Comparison of ENCODE assay signal across 8 cellular contexts in the genomic region with DNA sequence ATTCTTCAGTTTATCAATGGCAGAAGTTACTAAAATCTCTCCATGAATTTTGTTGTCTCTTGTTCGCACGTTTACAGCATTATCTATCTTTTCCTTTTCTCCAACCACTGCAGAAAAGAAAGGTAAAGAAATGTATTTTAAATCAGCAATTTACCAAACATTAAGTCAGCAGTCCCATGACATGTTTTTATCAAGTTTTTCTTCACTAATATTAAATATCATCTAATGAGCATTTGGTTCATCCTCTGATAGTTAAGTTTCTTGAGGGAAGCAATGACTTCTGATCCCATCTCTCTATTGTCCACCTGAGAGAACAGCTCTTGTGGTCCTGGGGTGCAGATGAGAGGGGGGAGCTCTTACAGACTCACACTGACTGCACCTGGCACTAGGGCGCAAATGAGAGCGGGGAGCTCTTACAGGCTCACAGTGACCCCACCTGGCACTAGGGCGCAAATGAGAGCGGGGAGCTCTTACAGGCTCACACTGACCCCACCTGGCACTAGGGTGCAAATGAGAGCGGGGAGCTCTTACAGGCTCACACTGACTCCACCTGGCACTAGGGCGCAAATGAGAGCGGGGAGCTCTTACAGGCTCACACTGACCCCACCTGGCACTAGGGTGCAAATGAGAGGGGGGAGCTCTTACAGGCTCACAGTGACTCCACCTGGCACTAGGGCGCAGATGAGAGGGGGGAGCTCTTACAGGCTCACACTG. TPM values are rescaled to one million over a fixed set of nuclear protein-coding genes. Genes with fewer than 3 reads are reported as not detected.
DNase-seq lines count a peak whose midpoint lies in the region; ATAC-seq and TF ChIP-seq lines count a peak whose summit lies in the region.
"Not testable (repeated sequence)": the region's sequence is repeated elsewhere in the genome, so short reads cannot be mapped to it uniquely, and the experiment has no call there.

No MANE protein-coding gene starts in this region.

- H3K4me3 Mint-ChIP-seq in CD4-positive, alpha-beta memory T cell, result peak overlapping the region; percentile 27 to 67 (median 35)
- H3K4me3 Mint-ChIP-seq in activated B cell treated with CpG ODN at 0.5 μM for 24 hours (peak overlapping the region; percentile 45), immature natural killer cell (peak overlapping the region in 4 of 5 donors; percentile 19 to 67 (median 60))
- not testable (repeated sequence) for H3K4me3 Mint-ChIP-seq in activated naive CD4-positive, alpha-beta T cell treated with anti-CD3 and anti-CD28 coated beads for 36 hours; stimulated activated memory B cell treated with anti-CD40 and anti-IgM and Interleukin-4, amounts not matched to agents 10 μg/mL and 1 μg/mL and 100 μg/mL, for 72 hours

- H3K9me3 Mint-ChIP-seq in CD4-positive, alpha-beta memory T cell; activated B cell treated with CpG ODN at 0.5 μM for 24 hours; activated naive CD4-positive, alpha-beta T cell treated with anti-CD3 and anti-CD28 coated beads for 36 hours; immature natural killer cell; stimulated activated memory B cell treated with anti-CD40 and anti-IgM and Interleukin-4, amounts not matched to agents 10 μg/mL and 1 μg/mL and 100 μg/mL, for 72 hours: not testable (repeated sequence)

- peak; percentile 32; the same call in 1 of the 2 replicates for TF ChIP-seq CTCF in GM12875 (IDR thresholded peaks at IDR 0.05; ENCODE audit: borderline replicate concordance, insufficient read depth, low read depth, low read length)
- TF ChIP-seq CTCF in RWPE1 (conservative IDR thresholded peaks at IDR 0.05; ENCODE audit: low read depth), result 0 out of 2 replicates have a peak, but pooled peaks have one; percentile 10
- not testable (repeated sequence) for TF ChIP-seq CTCF in activated B cell treated with CpG ODN at 0.5 μM for 24 hours (IDR thresholded peaks at IDR 0.05)

- H3K36me3 ChIP-seq in CD4-positive, alpha-beta memory T cell (ENCODE audit: insufficient read depth, low read length), result not testable (repeated sequence)
- peaks cover 17% of the 10 kb centered on the region for H3K36me3 ChIP-seq in MG63

- not testable (repeated sequence) for ATAC-seq in activated B cell treated with CpG ODN at 0.5 μM for 24 hours (ENCODE audit: low read depth); stimulated activated memory B cell treated with anti-CD40 and anti-IgM and Interleukin-4, amounts not matched to agents 10 μg/mL and 1 μg/mL and 100 μg/mL, for 72 hours

- H3K9me3 ChIP-seq in CD4-positive, alpha-beta memory T cell (ENCODE audit: control insufficient read depth in 1 of 2, low read length in 2 of 2); MG63: not testable (repeated sequence)

- peaks cover 12 to 43% (median 14%) of the 10 kb centered on the region in 4 donors for H3K4me1 Mint-ChIP-seq in CD4-positive, alpha-beta memory T cell
- peaks cover 38% of the 10 kb centered on the region for H3K4me1 Mint-ChIP-seq in activated B cell treated with CpG ODN at 0.5 μM for 24 hours
- H3K4me1 Mint-ChIP-seq in activated naive CD4-positive, alpha-beta T cell treated with anti-CD3 and anti-CD28 coated beads for 36 hours (ENCODE audit: low read depth), result peaks cover 34% of the 10 kb centered on the region
- H3K4me1 Mint-ChIP-seq in immature natural killer cell, result peaks cover 22 to 26% of the 10 kb centered on the region in 2 donors
- H3K4me1 Mint-ChIP-seq in stimulated activated memory B cell treated with anti-CD40 and anti-IgM and Interleukin-4, amounts not matched to agents 10 μg/mL and 1 μg/mL and 100 μg/mL, for 72 hours, result peaks cover 17% of the 10 kb centered on the region

- CTCF ChIA-PET in CD4-positive, alpha-beta memory T cell (lab: Charles Lee; ENCODE audit: partially characterized antibody), result interaction anchor here (1.2 to 3.0 kb wide), 5 partner anchors 14 to 368 kb away, joined by 3 to 9 read pairs (median 9); no protein-coding TSS in a partner anchor
- CTCF ChIA-PET in RWPE1 (lab: Yijun Ruan, JAX), result not testable (repeated sequence)
- CTCF ChIA-PET in activated B cell treated with CpG ODN at 0.5 μM for 24 hours (lab: Charles Lee), result interaction anchor here (0.7 to 1.4 kb wide), 6 partner anchors 13 to 379 kb away, joined by 3 to 5 read pairs (median 4); a partner anchor contains a TSS
- CTCF ChIA-PET in activated naive CD4-positive, alpha-beta T cell treated with anti-CD3 and anti-CD28 coated beads for 36 hours (lab: Charles Lee), result interaction anchor here (0.6 to 3.5 kb wide), 6 partner anchors 13 to 387 kb away, joined by 3 to 19 read pairs (median 4); a partner anchor contains a TSS

- not testable (repeated sequence) for H3K4me3 ChIP-seq in CD4-positive, alpha-beta memory T cell (ENCODE audit: low read length in 2 of 2); GM12875 (ENCODE audit: low read depth, low read length); MG63

- intact Hi-C loops in CD4-positive, alpha-beta memory T cell (cut with micrococcal nuclease), result not testable (repeated sequence)
- intact Hi-C loops in activated B cell treated with CpG ODN at 0.5 μM for 24 hours (cut with micrococcal nuclease), result loop anchor here (5.0 kb wide), 1 partner anchor 647 kb away; no protein-coding TSS in a partner anchor
- intact Hi-C loops in activated naive CD4-positive, alpha-beta T cell treated with anti-CD3 and anti-CD28 coated beads for 36 hours (cut with micrococcal nuclease), result loop anchor here (5.0 kb wide), 3 partner anchors 377 to 1057 kb away; a partner anchor contains a TSS

- H3K4me1 ChIP-seq in CD4-positive, alpha-beta memory T cell (ENCODE audit: insufficient read depth, low read length), result peaks cover 23% of the 10 kb centered on the region

- DNase-seq in CD4-positive, alpha-beta memory T cell; RWPE1 (ENCODE audit: low spot score); activated B cell treated with CpG ODN at 0.5 μM for 24 hours; immature natural killer cell: not testable (repeated sequence)
- peak; percentile 26 for DNase-seq in MG63
- DNase-seq in activated naive CD4-positive, alpha-beta T cell treated with anti-CD3 and anti-CD28 coated beads for 36 hours, result peak; percentile 48

- peak overlapping the region in 6 of 7 donors; percentile 74 to 89 (median 78) for H3K27ac Mint-ChIP-seq in CD4-positive, alpha-beta memory T cell
- H3K27ac Mint-ChIP-seq in activated B cell treated with CpG ODN at 0.5 μM for 24 hours, result peak overlapping the region; percentile 50
- H3K27ac Mint-ChIP-seq in activated naive CD4-positive, alpha-beta T cell treated with anti-CD3 and anti-CD28 coated beads for 36 hours, result peak overlapping the region; percentile 61
- peak overlapping the region in 5 of 6 donors; percentile 32 to 77 (median 59) for H3K27ac Mint-ChIP-seq in immature natural killer cell
- peak overlapping the region; percentile 54 for H3K27ac Mint-ChIP-seq in stimulated activated memory B cell treated with anti-CD40 and anti-IgM and Interleukin-4, amounts not matched to agents 10 μg/mL and 1 μg/mL and 100 μg/mL, for 72 hours

- peaks cover 3 to 45% of the 10 kb centered on the region in 2 donors for H3K36me3 Mint-ChIP-seq in CD4-positive, alpha-beta memory T cell
- H3K36me3 Mint-ChIP-seq in activated B cell treated with CpG ODN at 0.5 μM for 24 hours (ENCODE audit: low read depth); activated naive CD4-positive, alpha-beta T cell treated with anti-CD3 and anti-CD28 coated beads for 36 hours (ENCODE audit: low read depth); stimulated activated memory B cell treated with anti-CD40 and anti-IgM and Interleukin-4, amounts not matched to agents 10 μg/mL and 1 μg/mL and 100 μg/mL, for 72 hours: not testable (repeated sequence)
- H3K36me3 Mint-ChIP-seq in immature natural killer cell, result peaks cover 0 to 11% (median 8%) of the 10 kb centered on the region in 3 donors

- H3K27me3 ChIP-seq in CD4-positive, alpha-beta memory T cell (ENCODE audit: insufficient read depth, low read length); MG63: not testable (repeated sequence)

- H3K27ac ChIP-seq in CD4-positive, alpha-beta memory T cell (ENCODE audit: low read depth, low read length); RWPE1: not testable (repeated sequence)

- POLR2A ChIA-PET in CD4-positive, alpha-beta memory T cell (lab: Charles Lee; ENCODE audit: partially characterized antibody), result interaction anchor here (0.6 to 0.8 kb wide), 2 partner anchors 139 to 360 kb away, joined by 3 read pairs; no protein-coding TSS in a partner anchor
- POLR2A ChIA-PET in RWPE1 (lab: Yijun Ruan, JAX; ENCODE audit: low non-redundant PET), result not testable (repeated sequence)
- POLR2A ChIA-PET in activated B cell treated with CpG ODN at 0.5 μM for 24 hours (lab: Charles Lee), result interaction anchor here (0.7 to 4.3 kb wide), 3 partner anchors 69 to 366 kb away, joined by 3 to 29 read pairs (median 4); a partner anchor contains a TSS

- not testable (repeated sequence) for H3K27me3 Mint-ChIP-seq in CD4-positive, alpha-beta memory T cell; activated B cell treated with CpG ODN at 0.5 μM for 24 hours; activated naive CD4-positive, alpha-beta T cell treated with anti-CD3 and anti-CD28 coated beads for 36 hours (ENCODE audit: low read depth); stimulated activated memory B cell treated with anti-CD40 and anti-IgM and Interleukin-4, amounts not matched to agents 10 μg/mL and 1 μg/mL and 100 μg/mL, for 72 hours
- H3K27me3 Mint-ChIP-seq in immature natural killer cell (ENCODE audit: low read depth in 3 of 3), result peaks cover 0 to 11% (median 6%) of the 10 kb centered on the region in 3 donors

RNA-seq across cellular contexts. Expression of a gene that starts 2.6 kb away (rescaled TPM):
- total RNA-seq in CD4-positive, alpha-beta memory T cell, result 10 to 100 TPM; 86.3 to 92.9 TPM
- polyA plus RNA-seq in CD4-positive, alpha-beta memory T cell, result 10 to 100 TPM; 35.1 to 40.3 TPM
- total RNA-seq in MG63 (2014; rRNA removed; shearing (Covaris generic); ENCODE audit: low replicate concordance), result 32.8 and 51.4 TPM in 2 replicates
- 45.8 and 49.9 TPM in 2 replicates for total RNA-seq in activated B cell treated with CpG ODN at 0.5 μM for 24 hours
- 10 to 100 TPM; 52.8 to 53.0 TPM for total RNA-seq in activated naive CD4-positive, alpha-beta T cell treated with anti-CD3 and anti-CD28 coated beads for 36 hours
- 10 to 100 TPM; 39.9 to 73.1 (median 52.6) TPM for polyA plus RNA-seq in immature natural killer cell
